In genomic region chr16:383326-384020, GRCh38 we compare ENCODE assay signal across 6 cellular contexts. TPM values are rescaled to one million over a fixed set of nuclear protein-coding genes. Genes with fewer than 3 reads are reported as not detected.
DNase-seq lines count a peak whose midpoint lies in the region; ATAC-seq and TF ChIP-seq lines count a peak whose summit lies in the region.

No MANE protein-coding gene starts in this region.

- H3K27ac ChIP-seq in DOHH2 (ENCODE audit: low read depth, low read length) (peak overlapping the region; percentile 93), SU-DHL-6 (ENCODE audit: low read depth, low read length) (peak overlapping the region; percentile 59), cardiac muscle cell (peak overlapping the region; percentile 66)

- H3K4me3 Mint-ChIP-seq in stimulated activated naive CD8-positive, alpha-beta T cell treated with anti-CD3 and anti-CD28 coated beads, Interleukin-15, amount 100 ng/mL, for 72 hours = peak overlapping the region; percentile 53 to 64

- H4K20me1 ChIP-seq in DOHH2 (ENCODE audit: control insufficient read depth, insufficient read depth, low read depth, low read length) = peaks cover 5% of the 10 kb centered on the region; the same call in 1 of the 2 replicates
- H4K20me1 ChIP-seq in SU-DHL-6 (ENCODE audit: low read depth, low read length) = no peaks in the 10 kb centered on the region

- H3F3A ChIP-seq in DOHH2 (ENCODE audit: control insufficient read depth, insufficient read depth) (peaks cover 31% of the 10 kb centered on the region), SU-DHL-6 (ENCODE audit: insufficient read depth) (peaks cover 11% of the 10 kb centered on the region)

- H3K4me1 Mint-ChIP-seq in stimulated activated naive CD8-positive, alpha-beta T cell treated with anti-CD3 and anti-CD28 coated beads, Interleukin-15, amount 100 ng/mL, for 72 hours = peaks cover 33% of the 10 kb centered on the region

- H3K9me3 Mint-ChIP-seq in stimulated activated naive CD8-positive, alpha-beta T cell treated with anti-CD3 and anti-CD28 coated beads, Interleukin-15, amount 100 ng/mL, for 72 hours = no peaks in the 10 kb centered on the region

- H3K9me2 ChIP-seq in DOHH2 (replicated peaks; ENCODE audit: control insufficient read depth, low read length) = no peaks in the 10 kb centered on the region
- H3K9me2 ChIP-seq in SU-DHL-6 (replicated peaks; ENCODE audit: insufficient read depth, low read length) = no peaks in the 10 kb centered on the region

- no peaks in the 10 kb centered on the region for H3K27me3 Mint-ChIP-seq in stimulated activated naive CD8-positive, alpha-beta T cell treated with anti-CD3 and anti-CD28 coated beads, Interleukin-15, amount 100 ng/mL, for 72 hours

- TF ChIP-seq CTCF in DOHH2 (IDR thresholded peaks at IDR 0.05; ENCODE audit: low read depth, low read length, poor library complexity, severe bottlenecking) (no peak), SU-DHL-6 (IDR thresholded peaks at IDR 0.05; ENCODE audit: insufficient read depth, low read length, poor library complexity, severe bottlenecking) (no peak), cardiac muscle cell (IDR thresholded peaks at IDR 0.05; ENCODE audit: low read depth, low read length) (no peak)

- peak overlapping the region; percentile 93 for H3K4me2 ChIP-seq in DOHH2 (ENCODE audit: low read length)
- H3K4me2 ChIP-seq in SU-DHL-6 (ENCODE audit: low read depth, low read length, poor library complexity, severe bottlenecking) = peak overlapping the region; percentile 76

- DNase-seq in cardiac muscle cell (ENCODE audit: low read depth in 1 of 2, low spot score in 1 of 2) (peak in 1 of 2 donors; percentile 42), NCI-H446 (lab: John Stamatoyannopoulos, UW) (no peak), NCI-H1092 (lab: John Stamatoyannopoulos, UW) (no peak)
- DNase-seq in stimulated activated naive CD8-positive, alpha-beta T cell treated with anti-CD3 and anti-CD28 coated beads, Interleukin-15, amount 100 ng/mL, for 72 hours = peak in 1 of 2 donors; percentile 59

- no peaks in the 10 kb centered on the region for H3K27me3 ChIP-seq in DOHH2 (ENCODE audit: control insufficient read depth, low read length)
- no peaks in the 10 kb centered on the region for H3K27me3 ChIP-seq in SU-DHL-6 (ENCODE audit: low read length)
- H3K27me3 ChIP-seq in cardiac muscle cell = no peaks in the 10 kb centered on the region

- H3K9ac ChIP-seq in SU-DHL-6 (ENCODE audit: low read length) = peak overlapping the region; percentile 70

- no peak overlapping the region for H2AFZ ChIP-seq in SU-DHL-6 (ENCODE audit: low read depth, low read length, severe bottlenecking)

- peak; percentile 68 for ATAC-seq in stimulated activated naive CD8-positive, alpha-beta T cell treated with anti-CD3 and anti-CD28 coated beads, Interleukin-15, amount 100 ng/mL, for 72 hours

- peaks cover 15% of the 10 kb centered on the region for H3K36me3 ChIP-seq in DOHH2 (ENCODE audit: control insufficient read depth, low read length)
- no peaks in the 10 kb centered on the region for H3K36me3 ChIP-seq in SU-DHL-6 (ENCODE audit: low read length)
- no peaks in the 10 kb centered on the region for H3K36me3 ChIP-seq in cardiac muscle cell

- H3K4me3 ChIP-seq in DOHH2 (ENCODE audit: low read length) (peak overlapping the region; percentile 87), SU-DHL-6 (ENCODE audit: insufficient read depth, low read length, poor library complexity, severe bottlenecking) (peak overlapping the region; percentile 76), cardiac muscle cell (peak overlapping the region; percentile 100)

- peaks cover 26% of the 10 kb centered on the region for H3K4me1 ChIP-seq in DOHH2 (ENCODE audit: control insufficient read depth, low read length)
- H3K4me1 ChIP-seq in cardiac muscle cell (ENCODE audit: low read depth) = peaks cover 30% of the 10 kb centered on the region

- H3K9me3 ChIP-seq in DOHH2 (ENCODE audit: control insufficient read depth, insufficient read depth, low read length) (no peaks in the 10 kb centered on the region), SU-DHL-6 (ENCODE audit: insufficient read depth, low read length) (no peaks in the 10 kb centered on the region), cardiac muscle cell (ENCODE audit: low read depth) (no peaks in the 10 kb centered on the region)

- H3K79me2 ChIP-seq in DOHH2 (ENCODE audit: control insufficient read depth, low read length) = peaks cover 39% of the 10 kb centered on the region
- peaks cover 3% of the 10 kb centered on the region; the same call in 1 of the 2 replicates for H3K79me2 ChIP-seq in SU-DHL-6 (ENCODE audit: insufficient read depth, low read length)

- peak overlapping the region in 1 of 2 donors; percentile 2 for H3K27ac Mint-ChIP-seq in stimulated activated naive CD8-positive, alpha-beta T cell treated with anti-CD3 and anti-CD28 coated beads, Interleukin-15, amount 100 ng/mL, for 72 hours

RNA-seq across cellular contexts. Expression of gene PGAP6, which starts 1.7 kb away (rescaled TPM):
- 135 and 167 TPM in 2 replicates for total RNA-seq in cardiac muscle cell
- polyA plus RNA-seq in cardiac muscle cell = 113 and 142 TPM in 2 replicates

RNA-seq across cellular contexts. Expression of gene MRPL28, which starts 13.1 kb away (rescaled TPM):
- total RNA-seq in cardiac muscle cell = 242 and 350 TPM in 2 replicates
- 234 and 290 TPM in 2 replicates for polyA plus RNA-seq in cardiac muscle cell

RNA-seq across cellular contexts. Expression of gene NME4, which starts 13.5 kb away (rescaled TPM):
- total RNA-seq in cardiac muscle cell = 352 and 452 TPM in 2 replicates
- 518 and 664 TPM in 2 replicates for polyA plus RNA-seq in cardiac muscle cell

RNA-seq across cellular contexts. Expression of gene DECR2, which starts 18.2 kb away (rescaled TPM):
- 48.7 and 51.5 TPM in 2 replicates for total RNA-seq in cardiac muscle cell
- 49.5 and 50.0 TPM in 2 replicates for polyA plus RNA-seq in cardiac muscle cell

RNA-seq across cellular contexts. Expression of gene AXIN1, which starts 30.9 kb away (rescaled TPM):
- total RNA-seq in cardiac muscle cell = 29.1 and 49.7 TPM in 2 replicates
- polyA plus RNA-seq in cardiac muscle cell = 16.5 and 25.4 TPM in 2 replicates
